In genomic region chr1:3501856-3502665, GRCh38 we compare ENCODE assay signal across 8 cellular contexts. TPM values are rescaled to one million over a fixed set of nuclear protein-coding genes. Genes with fewer than 3 reads are reported as not detected.
A peak's percentile ranks its signal among the peaks of the same experiment; 100 is the strongest.
DNase-seq lines count a peak whose midpoint lies in the region; ATAC-seq, FAIRE-seq and TF ChIP-seq lines count a peak whose summit lies in the region.

No MANE protein-coding gene starts in this region.

- peaks cover 5% of the 10 kb centered on the region for H3K36me3 Mint-ChIP-seq in CD8-positive, alpha-beta T cell

- no peak for TF ChIP-seq CTCF in CD8-positive, alpha-beta T cell (IDR thresholded peaks at IDR 0.05)
- no peak for TF ChIP-seq CTCF in body of pancreas (IDR thresholded peaks at IDR 0.05)
- no peak for TF ChIP-seq CTCF in stomach (IDR thresholded peaks at IDR 0.05)

- no peaks in the 10 kb centered on the region for H3K4me1 Mint-ChIP-seq in CD8-positive, alpha-beta T cell (ENCODE audit: low read depth)

- H3K4me3 ChIP-seq in CD8-positive, alpha-beta T cell (ENCODE audit: low read depth, low read length) = no peak overlapping the region
- H3K4me3 ChIP-seq in body of pancreas = no peak overlapping the region
- no peak overlapping the region for H3K4me3 ChIP-seq in stomach

- TF ChIP-seq POLR2A in body of pancreas (IDR thresholded peaks at IDR 0.05) (no peak), stomach (IDR thresholded peaks at IDR 0.05) (no peak)

- no peaks in the 10 kb centered on the region for H3K27me3 Mint-ChIP-seq in CD8-positive, alpha-beta T cell (ENCODE audit: low read depth)

- no peak for TF ChIP-seq EP300 in stomach (IDR thresholded peaks at IDR 0.05)

- H3K36me3 ChIP-seq in CD8-positive, alpha-beta T cell (ENCODE audit: insufficient read depth, low read length) = no peaks in the 10 kb centered on the region
- H3K36me3 ChIP-seq in body of pancreas (replicated peaks in 1 of 2; ENCODE audit: insufficient read depth in 1 of 2, low read depth in 2 of 2) (no peaks in the 10 kb centered on the region), stomach (peaks cover 0 to 14% (median 6%) of the 10 kb centered on the region in 4 donors)

- peak in 2 of 7 experiments; percentile 21 to 22 for DNase-seq in CD8-positive, alpha-beta T cell
- DNase-seq in HTR-8/SVneo (ENCODE audit: insufficient read length, low spot score) (no peak), body of pancreas (peak; percentile 29 to 72 (median 54)), kidney glomerular epithelial cell (lab: John Stamatoyannopoulos, UW) (peak; percentile 2), stomach (peak; percentile 34), NCI-H1105 (lab: John Stamatoyannopoulos, UW) (no peak), NCI-H2171 (lab: John Stamatoyannopoulos, UW) (no peak)

- H3K27me3 ChIP-seq in CD8-positive, alpha-beta T cell (ENCODE audit: insufficient read depth, low read length) = no peaks in the 10 kb centered on the region
- H3K27me3 ChIP-seq in body of pancreas (no peaks in the 10 kb centered on the region), stomach (no peaks in the 10 kb centered on the region)

- intact Hi-C loops in CD8-positive, alpha-beta T cell (cut with DNase I, micrococcal nuclease) = no loop called here
- intact Hi-C loops in body of pancreas (cut with DNase I) = no loop called here
- intact Hi-C loops in stomach (cut with DNase I; ENCODE audit: low total_unique reads) = no loop called here

- no peak overlapping the region for H3K27ac ChIP-seq in CD8-positive, alpha-beta T cell (ENCODE audit: low read depth, low read length)
- H3K27ac ChIP-seq in body of pancreas (no peak overlapping the region), stomach (no peak overlapping the region)

- H3K9me3 Mint-ChIP-seq in CD8-positive, alpha-beta T cell = no peaks in the 10 kb centered on the region

- peak; percentile 88 for FAIRE-seq in HTR-8/SVneo (lab: Jason Lieb, UNC)

- H3K27ac Mint-ChIP-seq in CD8-positive, alpha-beta T cell = no peak overlapping the region

- no peaks in the 10 kb centered on the region for H3K4me1 ChIP-seq in CD8-positive, alpha-beta T cell (ENCODE audit: insufficient read depth, low read length)
- H3K4me1 ChIP-seq in body of pancreas = no peaks in the 10 kb centered on the region
- no peaks in the 10 kb centered on the region for H3K4me1 ChIP-seq in stomach

- no peak overlapping the region for H3K4me3 Mint-ChIP-seq in CD8-positive, alpha-beta T cell

- H3K9me3 ChIP-seq in CD8-positive, alpha-beta T cell (ENCODE audit: low read length) = no peaks in the 10 kb centered on the region
- H3K9me3 ChIP-seq in body of pancreas (no peaks in the 10 kb centered on the region), stomach (no peaks in the 10 kb centered on the region)

- WGBS in body of pancreas, 2 donors = 45 to 59% methylated on average over 12 to 21 of the region's 26 CpGs
- WGBS in stomach, 5 donors = 44 to 68% (median 61%) methylated on average over 13 to 26 of the region's 26 CpGs

- CTCF ChIA-PET in CD8-positive, alpha-beta T cell (lab: Charles Lee) = no interaction called here

- POLR2A ChIA-PET in CD8-positive, alpha-beta T cell (lab: Charles Lee) = interaction anchor here (1.2 kb wide), 1 partner anchor 27 kb away, joined by 4 read pairs; no protein-coding TSS in a partner anchor

- ATAC-seq in CD8-positive, alpha-beta T cell = peak; percentile 51
- ATAC-seq in body of pancreas = peak; percentile 81
- no peak for ATAC-seq in HG03139 (IDR thresholded peaks at IDR 0.05; ENCODE audit: unreplicated experiment)

RNA-seq across cellular contexts. Expression of gene ARHGEF16, which starts 47.6 kb away (rescaled TPM):
- total RNA-seq in CD8-positive, alpha-beta T cell = not detected
- total RNA-seq in body of pancreas (10 to 100 TPM; 17.1 to 22.1 TPM), stomach (100 to 1,000 TPM in 2 of 5 donors, 10 to 100 TPM in 3; 16.9 to 149 (median 51.0) TPM)
- polyA plus RNA-seq in stomach = 10 to 100 TPM; 14.6 to 28.4 (median 23.1) TPM

Comparison
In these comparisons a context has a peak if more than half of its experiments do, and no peak if none do; other contexts are left out.
1. DNase-seq: peak in body of pancreas (4 of 4), kidney glomerular epithelial cell (single experiment) and stomach (single experiment); none in HTR-8/SVneo (single experiment), NCI-H1105 (single experiment) and NCI-H2171 (single experiment).
2. RNA of gene ARHGEF16, which starts 47.6 kb away (total RNA-seq): 16.9 to 149 TPM in stomach and 17.1 to 22.1 TPM in body of pancreas; not detected in CD8-positive, alpha-beta T cell; every median in the first group is over 10 times any median in the second.